14 cellular contexts compared by ENCODE assay signal in genomic region chr7:141362580-141363435, GRCh38.
DNase-seq lines count a peak whose midpoint lies in the region; ATAC-seq, FAIRE-seq and TF ChIP-seq lines count a peak whose summit lies in the region.
"Had no signal": no experiment of that assay in that cellular context is flagged by ENCODE, and none has a peak within 500 bp of the region (broad histone marks: within the 10 kb centered on the region; RNA-seq: fewer than 3 reads in every experiment).

No MANE protein-coding gene starts in this region.

- no peak overlapping the region for H3K27ac Mint-ChIP-seq in activated CD4-positive, alpha-beta memory T cell treated with anti-CD3 and anti-CD28 coated beads, Interleukin-2, amount 10 ng/mL, durations not matched to agents 7 days and 5 days
- H3K27ac Mint-ChIP-seq: CD4-positive, alpha-beta T cell had no signal

- no peaks in the 10 kb centered on the region for H3K4me1 ChIP-seq in HepG2 (ENCODE audit: insufficient read depth, low read length)

- H3K27ac ChIP-seq in HepG2 (ENCODE audit: extremely low read length, insufficient read depth, low read length) = no peak overlapping the region
- H3K27ac ChIP-seq: gastrocnemius medialis had no signal

- in situ Hi-C loops in HepG2 (cut with HindIII; ENCODE audit: extremely low pct_ligation_motif_present, low pct_unique_long_range_greater_than_20kb) = no loop called here

- H3K4me2 ChIP-seq in HepG2 (ENCODE audit: low read depth, low read length) = no peak overlapping the region

- ATAC-seq in HepG2 = no peak
- ATAC-seq: gastrocnemius medialis had no signal

- H3K4me3 Mint-ChIP-seq in activated CD4-positive, alpha-beta memory T cell treated with anti-CD3 and anti-CD28 coated beads, Interleukin-2, amount 10 ng/mL, durations not matched to agents 7 days and 5 days = no peak overlapping the region
- H3K4me3 Mint-ChIP-seq: CD4-positive, alpha-beta T cell had no signal

- FAIRE-seq in GM19239 (lab: Jason Lieb, UNC) (no peak), HepG2 (lab: Jason Lieb, UNC) (no peak)
- FAIRE-seq: TTC549 had no signal

- DNase-seq in AG08395 (ENCODE audit: low spot score) (peak; percentile 45), LHCN-M2 (ENCODE audit: low read depth) (peak; percentile 96), choroid plexus epithelial cell (ENCODE audit: low read depth) (peak; percentile 65), kidney glomerular epithelial cell (lab: John Stamatoyannopoulos, UW) (peak; percentile 95), GM19239 (ENCODE audit: insufficient read length, low spot score) (no peak), KG1 (lab: John Stamatoyannopoulos, UW) (no peak), HepG2 (ENCODE audit: low spot score) (no peak)
- no peak for DNase-seq in activated CD4-positive, alpha-beta memory T cell treated with anti-CD3 and anti-CD28 coated beads, Interleukin-2, amount 10 ng/mL, durations not matched to agents 7 days and 5 days
- DNase-seq: activated effector memory CD4-positive, alpha-beta T cell treated with anti-CD3 and anti-CD28 coated beads, Interleukin-2, amount 50 U/mL, for 16 hours; CD4-positive, alpha-beta T cell; gastrocnemius medialis; H7; NCI-H69 had no signal

- no peaks in the 10 kb centered on the region for H3K79me2 ChIP-seq in HepG2 (ENCODE audit: insufficient read depth, low read length)

- no peaks in the 10 kb centered on the region for H3K36me3 Mint-ChIP-seq in activated CD4-positive, alpha-beta memory T cell treated with anti-CD3 and anti-CD28 coated beads, Interleukin-2, amount 10 ng/mL, durations not matched to agents 7 days and 5 days (ENCODE audit: low read depth)

- no peak for TF ChIP-seq POLR2A in HepG2 (IDR thresholded peaks at IDR 0.05; ENCODE audit: insufficient read depth in 1 of 2, low read depth in 2 of 2, low read length in 2 of 2)

- no peak overlapping the region for H2AFZ ChIP-seq in HepG2 (ENCODE audit: low read length)

- no peaks in the 10 kb centered on the region for H3K27me3 ChIP-seq in HepG2 (ENCODE audit: control insufficient read depth in 1 of 2, insufficient read depth in 2 of 2, low read length in 2 of 2)
- H3K27me3 ChIP-seq: gastrocnemius medialis had no signal

- no peaks in the 10 kb centered on the region for H3K27me3 Mint-ChIP-seq in activated CD4-positive, alpha-beta memory T cell treated with anti-CD3 and anti-CD28 coated beads, Interleukin-2, amount 10 ng/mL, durations not matched to agents 7 days and 5 days

- intact Hi-C loops in HepG2 (cut with micrococcal nuclease; ENCODE audit: unreplicated experiment) = no loop called here

- TF ChIP-seq RAD21 in HepG2 (CRISPR knock-in tag; IDR thresholded peaks at IDR 0.05) = no peak

- WGBS in HepG2 (ENCODE audit: low lambda C conversion rate) = 47% methylated on average over 13 of the region's 13 CpGs

- no peak overlapping the region for H3K4me3 ChIP-seq in choroid plexus epithelial cell (ENCODE audit: low read depth, low read length)
- no peak overlapping the region for H3K4me3 ChIP-seq in HepG2 (replicated peaks in 1 of 3; ENCODE audit: insufficient read depth in 1 of 3, low read depth in 2 of 3, low read length in 3 of 3)
- H3K4me3 ChIP-seq: gastrocnemius medialis had no signal

- TF ChIP-seq EP300 in HepG2 (IDR thresholded peaks at IDR 0.05; ENCODE audit: low read depth in 2 of 2, low read length in 2 of 2) (no peak), HepG2 (CRISPR knock-in tag; IDR thresholded peaks at IDR 0.05; ENCODE audit: borderline replicate concordance) (no peak)

- CTCF ChIA-PET in HepG2 (lab: Yijun Ruan, JAX; ENCODE audit: low intra/inter-chr PET ratio, low total read pairs) = no interaction called here
- CTCF ChIA-PET in activated CD4-positive, alpha-beta memory T cell treated with anti-CD3 and anti-CD28 coated beads, Interleukin-2, amount 10 ng/mL, durations not matched to agents 7 days and 5 days (lab: Charles Lee) = no interaction called here

- peaks cover 3% of the 10 kb centered on the region for H3K9me3 Mint-ChIP-seq in activated CD4-positive, alpha-beta memory T cell treated with anti-CD3 and anti-CD28 coated beads, Interleukin-2, amount 10 ng/mL, durations not matched to agents 7 days and 5 days
- H3K9me3 Mint-ChIP-seq: CD4-positive, alpha-beta T cell had no signal

- BruUV-seq in HepG2 (replicated peaks; lab: Mats Ljungman, UMichigan) = no TSS peak

- TF ChIP-seq CTCF in choroid plexus epithelial cell (conservative IDR thresholded peaks at IDR 0.05; ENCODE audit: low read depth, low read length) (no peak), HepG2 (CRISPR knock-in tag; IDR thresholded peaks at IDR 0.05) (no peak)

- POLR2A ChIA-PET in HepG2 (lab: Yijun Ruan, JAX) = no interaction called here
- POLR2A ChIA-PET in activated CD4-positive, alpha-beta memory T cell treated with anti-CD3 and anti-CD28 coated beads, Interleukin-2, amount 10 ng/mL, durations not matched to agents 7 days and 5 days (lab: Charles Lee) = no interaction called here

- H3K36me3 ChIP-seq in HepG2 (replicated peaks in 1 of 2; ENCODE audit: control insufficient read depth in 1 of 2, insufficient read depth in 2 of 2, low read length in 2 of 2) = no peaks in the 10 kb centered on the region
- H3K36me3 ChIP-seq: gastrocnemius medialis had no signal

- no peak overlapping the region for H3K9ac ChIP-seq in HepG2 (ENCODE audit: insufficient read depth, low read depth, low read length)

- H3K9me3 ChIP-seq in HepG2 (ENCODE audit: low read length) = no peaks in the 10 kb centered on the region
- H3K9me3 ChIP-seq: gastrocnemius medialis had no signal

- H4K20me1 ChIP-seq in HepG2 (ENCODE audit: insufficient read depth, low read length) = no peaks in the 10 kb centered on the region

- no peaks in the 10 kb centered on the region for H3K4me1 Mint-ChIP-seq in activated CD4-positive, alpha-beta memory T cell treated with anti-CD3 and anti-CD28 coated beads, Interleukin-2, amount 10 ng/mL, durations not matched to agents 7 days and 5 days

TF ChIP-seq in HepG2, 621 proteins besides CTCF, POLR2A, EP300 and RAD21 (continues in another document):
- no peak for TF ChIP-seq UBTF (CRISPR knock-in tag; IDR thresholded peaks at IDR 0.05)
- no peak for TF ChIP-seq ZNF574 (CRISPR knock-in tag; IDR thresholded peaks at IDR 0.05)
- TF ChIP-seq, protein P1, sequence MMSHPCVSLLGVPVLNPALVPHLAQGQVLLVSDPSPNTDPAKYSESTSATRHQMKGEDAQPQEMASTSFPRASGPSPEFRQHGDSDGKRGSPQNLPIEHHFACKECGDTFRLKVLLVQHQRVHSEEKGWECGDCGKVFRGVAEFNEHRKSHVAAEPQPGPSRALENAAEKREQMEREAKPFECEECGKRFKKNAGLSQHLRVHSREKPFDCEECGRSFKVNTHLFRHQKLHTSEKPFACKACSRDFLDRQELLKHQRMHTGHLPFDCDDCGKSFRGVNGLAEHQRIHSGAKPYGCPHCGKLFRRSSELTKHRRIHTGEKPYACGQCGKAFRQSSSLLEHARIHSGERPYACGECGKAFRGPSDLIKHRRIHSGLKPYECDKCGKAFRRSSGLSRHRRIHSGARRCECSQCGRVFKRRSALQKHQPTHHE (CRISPR knock-in tag; IDR thresholded peaks at IDR 0.05; ENCODE audit: borderline replicate concordance) = no peak
- TF ChIP-seq MEF2D (CRISPR knock-in tag; IDR thresholded peaks at IDR 0.05) = no peak
- no peak for TF ChIP-seq GPBP1L1 (CRISPR knock-in tag; IDR thresholded peaks at IDR 0.05)
- no peak for TF ChIP-seq ZSCAN20 (CRISPR knock-in tag; IDR thresholded peaks at IDR 0.05; ENCODE audit: borderline replicate concordance)
- no peak for TF ChIP-seq RARA (CRISPR knock-in tag; IDR thresholded peaks at IDR 0.05)

Comparison
In these comparisons a context has a peak if more than half of its experiments do, and no peak if none do; other contexts are left out.
1. DNase-seq: peak in AG08395 (single experiment), LHCN-M2 (single experiment), choroid plexus epithelial cell (single experiment) and kidney glomerular epithelial cell (single experiment); none in GM19239 (single experiment), KG1 (single experiment), HepG2 (single experiment) and activated CD4-positive, alpha-beta memory T cell treated with anti-CD3 and anti-CD28 coated beads, Interleukin-2, amount 10 ng/mL, durations not matched to agents 7 days and 5 days (single experiment).